Comparison of ENCODE assay signal across 15 cellular contexts in genomic region chr9:20292002-20292401, GRCh38.
DNase-seq lines count a peak whose midpoint lies in the region; ATAC-seq, FAIRE-seq and TF ChIP-seq lines count a peak whose summit lies in the region.
"Had no signal": no experiment of that assay in that cellular context is flagged by ENCODE, and none has a peak within 500 bp of the region (broad histone marks: within the 10 kb centered on the region; RNA-seq: fewer than 3 reads in every experiment).

No MANE protein-coding gene starts in this region.

- H3K36me3 Mint-ChIP-seq in Caco-2 (ENCODE audit: insufficient read depth, unreplicated experiment): no peaks in the 10 kb centered on the region
- peaks cover 8% of the 10 kb centered on the region for H3K36me3 Mint-ChIP-seq in activated T-helper 1 cell treated with anti-CD3 and anti-CD28 coated beads, Interleukin-12 subunit alpha, Interleukin-12 subunit beta, Interleukin-2, Interleukin-4 antibody, amounts not matched to agents 30 ng/mL and 10 ng/mL and 1 ng/mL, durations not matched to agents 14 hours and 24 hours and 36 hours (ENCODE audit: low read depth)

- POLR2A ChIA-PET in A549 (lab: Yijun Ruan, JAX) (no interaction called here), Caco-2 (lab: Charles Lee) (no interaction called here)

- no peaks in the 10 kb centered on the region for H3K27me3 ChIP-seq in H7 (ENCODE audit: control insufficient read depth, insufficient read depth, low read length)
- H3K27me3 ChIP-seq in foreskin keratinocyte: no peaks in the 10 kb centered on the region
- no peaks in the 10 kb centered on the region for H3K27me3 ChIP-seq in pancreas
- no peaks in the 10 kb centered on the region for H3K27me3 ChIP-seq in Caco-2 (replicated peaks; ENCODE audit: control insufficient read depth, insufficient read depth, low read length)
- H3K27me3 ChIP-seq: ovary had no signal

- H3K4me1 ChIP-seq in A549: no peaks in the 10 kb centered on the region
- no peaks in the 10 kb centered on the region for H3K4me1 ChIP-seq in foreskin keratinocyte
- H3K4me1 ChIP-seq in pancreas: no peaks in the 10 kb centered on the region
- H3K4me1 ChIP-seq in Caco-2: peaks cover 8% of the 10 kb centered on the region

- no peak for TF ChIP-seq CTCF in A549 (IDR thresholded peaks at IDR 0.05)
- peak; percentile 54 for TF ChIP-seq CTCF in foreskin keratinocyte (conservative IDR thresholded peaks at IDR 0.05)
- TF ChIP-seq CTCF in pancreas (IDR thresholded peaks at IDR 0.05): no peak
- TF ChIP-seq CTCF in Caco-2 (IDR thresholded peaks at IDR 0.05; ENCODE audit: insufficient read depth in 1 of 2, low read depth in 1 of 2, low read length in 1 of 2, severe bottlenecking in 1 of 2, unreplicated experiment in 1 of 2): no peak

- intact Hi-C loops in pancreas (cut with DNase I) (no loop called here), Caco-2 (cut with micrococcal nuclease; ENCODE audit: unreplicated experiment) (no loop called here)
- intact Hi-C loops in activated T-helper 1 cell treated with anti-CD3 and anti-CD28 coated beads, Interleukin-12 subunit alpha, Interleukin-12 subunit beta, Interleukin-2, Interleukin-4 antibody, amounts not matched to agents 30 ng/mL and 10 ng/mL and 1 ng/mL, durations not matched to agents 14 hours and 24 hours and 36 hours (cut with micrococcal nuclease): no loop called here

- H3K36me3 ChIP-seq in H7 (replicated peaks; ENCODE audit: control insufficient read depth, insufficient read depth, low read length): no peaks in the 10 kb centered on the region
- H3K36me3 ChIP-seq in pancreas: no peaks in the 10 kb centered on the region
- no peaks in the 10 kb centered on the region for H3K36me3 ChIP-seq in Caco-2 (ENCODE audit: control insufficient read depth, insufficient read depth, low read length)
- H3K36me3 ChIP-seq: ovary had no signal

- no peaks in the 10 kb centered on the region for H3K27me3 Mint-ChIP-seq in Caco-2 (ENCODE audit: insufficient read depth, unreplicated experiment)
- peaks cover 2% of the 10 kb centered on the region for H3K27me3 Mint-ChIP-seq in activated T-helper 1 cell treated with anti-CD3 and anti-CD28 coated beads, Interleukin-12 subunit alpha, Interleukin-12 subunit beta, Interleukin-2, Interleukin-4 antibody, amounts not matched to agents 30 ng/mL and 10 ng/mL and 1 ng/mL, durations not matched to agents 14 hours and 24 hours and 36 hours (ENCODE audit: insufficient read depth)
- H3K27me3 Mint-ChIP-seq: activated CD4-positive, alpha-beta T cell treated with anti-CD3 and anti-CD28 coated beads, Interleukin-2, amount 10 ng/mL, durations not matched to agents 7 days and 5 days had no signal

- FAIRE-seq in A549 (lab: Jason Lieb, UNC) (no peak), pancreas (lab: Jason Lieb, UNC) (no peak)
- FAIRE-seq: K562 had no signal

- no peak for TF ChIP-seq POLR2A in A549 (IDR thresholded peaks at IDR 0.05; ENCODE audit: low read length)

- H3K9me3 ChIP-seq in A549 (no peaks in the 10 kb centered on the region), pancreas (no peaks in the 10 kb centered on the region), Caco-2 (no peaks in the 10 kb centered on the region)
- H3K9me3 ChIP-seq: ovary had no signal

- H3K27ac Mint-ChIP-seq in Caco-2 (ENCODE audit: unreplicated experiment): no peak overlapping the region
- H3K27ac Mint-ChIP-seq in activated T-helper 1 cell treated with anti-CD3 and anti-CD28 coated beads, Interleukin-12 subunit alpha, Interleukin-12 subunit beta, Interleukin-2, Interleukin-4 antibody, amounts not matched to agents 30 ng/mL and 10 ng/mL and 1 ng/mL, durations not matched to agents 14 hours and 24 hours and 36 hours: no peak overlapping the region
- H3K27ac Mint-ChIP-seq: activated CD4-positive, alpha-beta T cell treated with anti-CD3 and anti-CD28 coated beads, Interleukin-2, amount 10 ng/mL, durations not matched to agents 7 days and 5 days; activated naive CD4-positive, alpha-beta T cell treated with anti-CD3 and anti-CD28 coated beads for 36 hours had no signal

- H3K4me3 Mint-ChIP-seq in Caco-2 (ENCODE audit: unreplicated experiment): no peak overlapping the region
- H3K4me3 Mint-ChIP-seq in activated T-helper 1 cell treated with anti-CD3 and anti-CD28 coated beads, Interleukin-12 subunit alpha, Interleukin-12 subunit beta, Interleukin-2, Interleukin-4 antibody, amounts not matched to agents 30 ng/mL and 10 ng/mL and 1 ng/mL, durations not matched to agents 14 hours and 24 hours and 36 hours: no peak overlapping the region
- H3K4me3 Mint-ChIP-seq: activated CD4-positive, alpha-beta T cell treated with anti-CD3 and anti-CD28 coated beads, Interleukin-2, amount 10 ng/mL, durations not matched to agents 7 days and 5 days; activated naive CD4-positive, alpha-beta T cell treated with anti-CD3 and anti-CD28 coated beads for 36 hours had no signal

- TF ChIP-seq EP300 in A549 (IDR thresholded peaks at IDR 0.05): no peak

- DNase-seq in A549 (ENCODE audit: low read depth in 1 of 2, low spot score in 1 of 2) (peak; percentile 46 to 66), H7 (peak; percentile 25), foreskin keratinocyte (peak in 1 of 2 donors; percentile 45), pancreas (no peak), Caco-2 (no peak)
- no peak for DNase-seq in activated T-helper 1 cell treated with anti-CD3 and anti-CD28 coated beads, Interleukin-12 subunit alpha, Interleukin-12 subunit beta, Interleukin-2, Interleukin-4 antibody, amounts not matched to agents 30 ng/mL and 10 ng/mL and 1 ng/mL, durations not matched to agents 14 hours and 24 hours and 36 hours (ENCODE audit: low spot score)
- DNase-seq: activated CD4-positive, alpha-beta T cell treated with anti-CD3 and anti-CD28 coated beads, Interleukin-2, amount 10 ng/mL, durations not matched to agents 7 days and 5 days; activated naive CD4-positive, alpha-beta T cell treated with anti-CD3 and anti-CD28 coated beads for 36 hours; C1 segment of cervical spinal cord; ovary; stimulated activated CD4-positive, alpha-beta T cell treated with anti-CD3 and anti-CD28 coated beads, Interleukin-4, amount 100 ng/mL, for 24 hours had no signal

- CTCF ChIA-PET in A549 (lab: Yijun Ruan, JAX) (no interaction called here), Caco-2 (lab: Charles Lee) (no interaction called here)

- H3K4me3 ChIP-seq in A549 (no peak overlapping the region), H7 (ENCODE audit: insufficient read depth, low read depth, low read length) (no peak overlapping the region), pancreas (no peak overlapping the region), Caco-2 (ENCODE audit: low read depth, low read length) (no peak overlapping the region)
- H3K4me3 ChIP-seq: K562, ovary, SK-N-MC had no signal

- 27% methylated on average over 4 of the region's 4 CpGs for WGBS in A549 (ENCODE audit: missing lambda C conversion rate)
- 55 to 59% methylated on average over 4 of the region's 4 CpGs for WGBS in pancreas, 2 donors

- no peak for TF ChIP-seq RAD21 in A549 (conservative IDR thresholded peaks at IDR 0.05 in 1 of 2, IDR thresholded peaks at IDR 0.05 in 1 of 2)

- no peak overlapping the region for H3K27ac ChIP-seq in A549
- H3K27ac ChIP-seq in foreskin keratinocyte: no peak overlapping the region
- no peak overlapping the region for H3K27ac ChIP-seq in pancreas
- H3K27ac ChIP-seq: ovary, SK-N-MC had no signal

- H3K4me1 Mint-ChIP-seq in Caco-2 (ENCODE audit: low read depth, unreplicated experiment): peaks cover 7% of the 10 kb centered on the region
- peaks cover 1% of the 10 kb centered on the region for H3K4me1 Mint-ChIP-seq in activated T-helper 1 cell treated with anti-CD3 and anti-CD28 coated beads, Interleukin-12 subunit alpha, Interleukin-12 subunit beta, Interleukin-2, Interleukin-4 antibody, amounts not matched to agents 30 ng/mL and 10 ng/mL and 1 ng/mL, durations not matched to agents 14 hours and 24 hours and 36 hours (ENCODE audit: low read depth)

- H3K9me3 Mint-ChIP-seq in Caco-2 (ENCODE audit: unreplicated experiment): peaks cover 30% of the 10 kb centered on the region
- peaks cover 25% of the 10 kb centered on the region for H3K9me3 Mint-ChIP-seq in activated T-helper 1 cell treated with anti-CD3 and anti-CD28 coated beads, Interleukin-12 subunit alpha, Interleukin-12 subunit beta, Interleukin-2, Interleukin-4 antibody, amounts not matched to agents 30 ng/mL and 10 ng/mL and 1 ng/mL, durations not matched to agents 14 hours and 24 hours and 36 hours

- ATAC-seq in A549 (peak; percentile 77 to 90; a peak in 5 of 6 replicates), SK-N-SH treated with all-trans-retinoic acid at 6 μM for 48 hours (peak; percentile 87), foreskin keratinocyte (peak; percentile 73), pancreas (no peak), GM18870 (IDR thresholded peaks at IDR 0.05; ENCODE audit: unreplicated experiment) (no peak)
- ATAC-seq: K562 had no signal

- BruUV-seq in Caco-2 (replicated peaks; lab: Mats Ljungman, UMichigan): no TSS peak

- no peak overlapping the region for H3K4me2 ChIP-seq in A549

TF ChIP-seq in A549, 52 proteins besides CTCF, POLR2A, EP300 and RAD21 (continues in another document):
- TF ChIP-seq BCL3 (IDR thresholded peaks at IDR 0.05) (no peak), SREBF2 (IDR thresholded peaks at IDR 0.05) (no peak), TFCP2L1 (CRISPR knock-in tag; IDR thresholded peaks at IDR 0.05) (no peak), HEYL (CRISPR knock-in tag; IDR thresholded peaks at IDR 0.05) (no peak), JUNB (IDR thresholded peaks at IDR 0.05) (no peak)

TF ChIP-seq in SK-N-SH treated with all-trans-retinoic acid at 6 μM for 48 hours, 23 proteins besides CTCF, POLR2A, EP300 and RAD21 (continues in another document):
- no peak for TF ChIP-seq OSR1 (CRISPR knock-in tag; IDR thresholded peaks at IDR 0.05)
- no peak for TF ChIP-seq ZNF8 (CRISPR knock-in tag; IDR thresholded peaks at IDR 0.05)
- no peak for TF ChIP-seq CSDC2 (CRISPR knock-in tag; IDR thresholded peaks at IDR 0.05)
- TF ChIP-seq ISL1 (CRISPR knock-in tag; IDR thresholded peaks at IDR 0.05): no peak
- TF ChIP-seq ARNTL (CRISPR knock-in tag; IDR thresholded peaks at IDR 0.05; ENCODE audit: borderline replicate concordance, low read depth): no peak
- no peak for TF ChIP-seq PATZ1 (CRISPR knock-in tag; IDR thresholded peaks at IDR 0.05; ENCODE audit: borderline replicate concordance)
- TF ChIP-seq TOX (CRISPR knock-in tag; IDR thresholded peaks at IDR 0.05; ENCODE audit: borderline replicate concordance): no peak

Comparison
In these comparisons a context has a peak if more than half of its experiments do, and no peak if none do; other contexts are left out.
1. ATAC-seq: peak in A549 (2 of 2), SK-N-SH treated with all-trans-retinoic acid at 6 μM for 48 hours (single experiment) and foreskin keratinocyte (single experiment); none in pancreas (0 of 4) and GM18870 (single experiment).
2. DNase-seq: peak in A549 (2 of 2) and H7 (single experiment); none in pancreas (0 of 6), Caco-2 (0 of 2) and activated T-helper 1 cell treated with anti-CD3 and anti-CD28 coated beads, Interleukin-12 subunit alpha, Interleukin-12 subunit beta, Interleukin-2, Interleukin-4 antibody, amounts not matched to agents 30 ng/mL and 10 ng/mL and 1 ng/mL, durations not matched to agents 14 hours and 24 hours and 36 hours (single experiment).